ENCODE assay signal across 10 cellular contexts in the genomic region with DNA sequence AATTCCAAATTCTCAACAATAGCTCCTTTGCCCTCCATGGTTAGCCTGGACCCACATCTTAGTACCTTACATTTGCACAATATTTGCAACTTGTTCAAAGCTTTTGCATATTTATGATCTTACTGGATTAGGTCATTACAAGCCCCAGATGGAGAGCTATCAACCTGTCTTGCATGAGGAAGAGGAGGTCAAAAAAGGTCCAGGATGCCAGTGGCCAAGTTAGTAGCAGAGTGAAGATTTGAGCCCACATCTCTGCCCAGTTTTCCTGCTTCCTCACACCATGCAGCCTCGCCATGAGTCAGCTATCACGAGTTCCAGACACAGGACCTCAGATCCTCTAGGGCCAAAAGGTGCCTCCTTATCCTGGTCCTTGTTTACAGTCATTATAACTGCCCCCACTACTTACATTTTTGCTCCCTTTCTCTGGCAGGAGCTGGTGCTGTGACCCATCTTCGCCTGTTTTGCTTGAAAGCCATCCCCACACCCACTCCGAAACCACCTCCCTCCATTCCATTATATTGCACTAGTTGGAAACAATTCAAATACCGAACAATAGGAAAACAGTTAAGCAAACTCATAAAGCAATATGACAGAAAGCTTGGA. TPM values are rescaled to one million over a fixed set of nuclear protein-coding genes. Genes with fewer than 3 reads are reported as not detected.
DNase-seq lines count a peak whose midpoint lies in the region; ATAC-seq and TF ChIP-seq lines count a peak whose summit lies in the region.
"Had no signal": no experiment of that assay in that cellular context is flagged by ENCODE, and none has a peak within 500 bp of the region (broad histone marks: within the 10 kb centered on the region; RNA-seq: fewer than 3 reads in every experiment).

No MANE protein-coding gene starts in this region.

- no peak for TF ChIP-seq CTCF in stomach (IDR thresholded peaks at IDR 0.05)

- H3K4me1 ChIP-seq in SJSA1 (replicated peaks) (peaks cover 46% of the 10 kb centered on the region), stomach (peaks cover 25 to 44% (median 33%) of the 10 kb centered on the region in 4 donors)

- H3K9me3 ChIP-seq in SJSA1 (replicated peaks) (no peaks in the 10 kb centered on the region), stomach (no peaks in the 10 kb centered on the region)
- H3K9me3 ChIP-seq: esophagus muscularis mucosa had no signal

- ATAC-seq in GM21717 (IDR thresholded peaks at IDR 0.05; ENCODE audit: unreplicated experiment): no peak

- H3K36me3 ChIP-seq in SJSA1 (0 out of 2 replicates have a peak, but pooled peaks cover under 1% of the 10 kb centered on the region), stomach (no peaks in the 10 kb centered on the region)
- H3K36me3 ChIP-seq: esophagus muscularis mucosa had no signal

- H3K27ac ChIP-seq in SJSA1 (peak overlapping the region; percentile 10; the same call in 1 of the 2 replicates), stomach (peak overlapping the region in 4 of 5 donors; percentile 2 to 75 (median 60))

- no peak for TF ChIP-seq EP300 in stomach (IDR thresholded peaks at IDR 0.05)

- DNase-seq in GOT3 (lab: John Stamatoyannopoulos, UW) (peak; percentile 7), SJSA1 (ENCODE audit: low read depth in 1 of 2, low spot score in 2 of 2) (peak in 1 of 2 experiments; percentile 58), fibroblast of gingiva (ENCODE audit: low read depth) (peak; percentile 45), stomach (peak; percentile 46), NCI-H1694 (lab: John Stamatoyannopoulos, UW) (no peak)
- no peak for DNase-seq in activated CD8-positive, alpha-beta memory T cell treated with anti-CD3 and anti-CD28 coated beads, Interleukin-2, amount 50 U/mL, for 4 hours
- DNase-seq: Kasumi-1; NK-92 treated with Interleukin-12 subunit alpha and Interleukin-12 subunit beta, amount 100 ng/mL, for 24 hours had no signal

- H3K27me3 ChIP-seq in SJSA1 (replicated peaks) (no peaks in the 10 kb centered on the region), stomach (no peaks in the 10 kb centered on the region)
- H3K27me3 ChIP-seq: esophagus muscularis mucosa had no signal

- 35 to 48% (median 36%) methylated on average over 5 of the region's 5 CpGs for WGBS in stomach, 5 donors

- TF ChIP-seq POLR2A in stomach (IDR thresholded peaks at IDR 0.05): no peak

- intact Hi-C loops in stomach (cut with DNase I; ENCODE audit: low total_unique reads): loop anchor here (5.0 kb wide), 2 partner anchors 52 to 192 kb away; no protein-coding TSS in a partner anchor

- no peak overlapping the region for H3K4me3 ChIP-seq in SJSA1
- H3K4me3 ChIP-seq in stomach: no peak overlapping the region
- H3K4me3 ChIP-seq: esophagus muscularis mucosa had no signal

RNA-seq across cellular contexts. Expression of a gene that starts 5.0 kb away (rescaled TPM):
- total RNA-seq in SJSA1 (2014; rRNA removed; shearing (Covaris generic)): 28.9 and 44.9 TPM in 2 replicates
- 10 to 100 TPM; 31.0 to 76.3 (median 73.4) TPM for total RNA-seq in stomach
- 10 to 100 TPM; 33.9 to 58.4 (median 40.8) TPM for polyA plus RNA-seq in stomach

RNA-seq across cellular contexts. Expression of a gene that starts 54.8 kb away (rescaled TPM):
- 27.5 and 31.6 TPM in 2 replicates for total RNA-seq in SJSA1 (2014; rRNA removed; shearing (Covaris generic))
- 100 to 1,000 TPM in 1 of 5 donors, 10 to 100 TPM in 4; 36.9 to 262 (median 59.3) TPM for total RNA-seq in stomach
- polyA plus RNA-seq in stomach: 10 to 100 TPM in 1 of 3 donors, 1 to 10 TPM in 2; 6.7 to 10.6 (median 7.6) TPM

Comparison
In these comparisons a context has a peak if more than half of its experiments do, and no peak if none do; other contexts are left out.
1. DNase-seq: peak in GOT3 (single experiment), fibroblast of gingiva (single experiment) and stomach (single experiment); none in activated CD8-positive, alpha-beta memory T cell treated with anti-CD3 and anti-CD28 coated beads, Interleukin-2, amount 50 U/mL, for 4 hours (single experiment) and NCI-H1694 (single experiment).